ENCODE assay signal across 1 cellular context in genomic region chr5:168219515-168220410, GRCh38.
TF ChIP-seq lines count a peak whose summit lies in the region.

No MANE protein-coding gene starts in this region.

TF ChIP-seq in HepG2, 621 proteins besides CTCF, POLR2A, EP300 and RAD21 (continued from another document):
- TF ChIP-seq FOXP4 (CRISPR knock-in tag; IDR thresholded peaks at IDR 0.05) (peak; percentile 69), MAF1 (CRISPR knock-in tag; IDR thresholded peaks at IDR 0.05; ENCODE audit: borderline replicate concordance) (no peak), ZNF12 (CRISPR knock-in tag; IDR thresholded peaks at IDR 0.05) (no peak), GABPB1 (CRISPR knock-in tag; IDR thresholded peaks at IDR 0.05) (peak; percentile 73), TSC22D2 (CRISPR knock-in tag; IDR thresholded peaks at IDR 0.05; ENCODE audit: borderline replicate concordance) (no peak), ZNF124 (CRISPR knock-in tag; IDR thresholded peaks at IDR 0.05) (no peak), ZNF331 (CRISPR knock-in tag; IDR thresholded peaks at IDR 0.05) (0 out of 2 replicates have a peak, but pooled peaks have one; percentile 40), ZNF512B (CRISPR knock-in tag; IDR thresholded peaks at IDR 0.05; ENCODE audit: borderline replicate concordance) (no peak), ELF1 (CRISPR knock-in tag; IDR thresholded peaks at IDR 0.05) (peak; percentile 71), STAG1 (CRISPR knock-in tag; IDR thresholded peaks at IDR 0.05) (peak; percentile 85), FOXK1 (CRISPR knock-in tag; IDR thresholded peaks at IDR 0.05; ENCODE audit: borderline replicate concordance, low read depth) (peak; percentile 62; the same call in 1 of the 2 replicates), CCAR2 (optimal IDR thresholded peaks at IDR 0.05; ENCODE audit: low read depth, low read length) (no peak), GABPA (IDR thresholded peaks at IDR 0.05; ENCODE audit: low read depth, low read length) (no peak), GABPA (CRISPR knock-in tag; IDR thresholded peaks at IDR 0.05; ENCODE audit: low read depth) (peak; percentile 81), NFKB2 (CRISPR knock-in tag; IDR thresholded peaks at IDR 0.05; ENCODE audit: borderline replicate concordance) (no peak), ZNF766 (CRISPR knock-in tag; IDR thresholded peaks at IDR 0.05; ENCODE audit: borderline replicate concordance) (no peak), ETV5 (CRISPR knock-in tag; IDR thresholded peaks at IDR 0.05; ENCODE audit: borderline replicate concordance) (peak; percentile 38; the same call in 1 of the 2 replicates), JARID2 (CRISPR knock-in tag; IDR thresholded peaks at IDR 0.05; ENCODE audit: insufficient replicate concordance) (no peak), FOXA1 (IDR thresholded peaks at IDR 0.05) (no peak), FOXA1 (CRISPR knock-in tag; IDR thresholded peaks at IDR 0.05) (peak; percentile 21; the same call in 1 of the 2 replicates), YY1 (IDR thresholded peaks at IDR 0.05; ENCODE audit: insufficient read depth, insufficient replicate concordance, low read depth, low read length) (no peak), ELF3 (CRISPR knock-in tag; IDR thresholded peaks at IDR 0.05) (peak; percentile 82), HOXA5 (CRISPR knock-in tag; IDR thresholded peaks at IDR 0.05) (no peak), ZFX (CRISPR knock-in tag; IDR thresholded peaks at IDR 0.05; ENCODE audit: low read depth) (no peak), NFE2L1 (CRISPR knock-in tag; IDR thresholded peaks at IDR 0.05; ENCODE audit: borderline replicate concordance) (no peak), FOXA3 (CRISPR knock-in tag; IDR thresholded peaks at IDR 0.05) (peak; percentile 57), POLR2AphosphoS5 (IDR thresholded peaks at IDR 0.05; ENCODE audit: low read depth, low read length) (no peak), SUZ12 (IDR thresholded peaks at IDR 0.05; ENCODE audit: low read depth, low read length) (no peak), ZNF770 (CRISPR knock-in tag; IDR thresholded peaks at IDR 0.05) (no peak), ETS1 (CRISPR knock-in tag; IDR thresholded peaks at IDR 0.05) (no peak), BCL6 (CRISPR knock-in tag; IDR thresholded peaks at IDR 0.05) (no peak), SMC3 (IDR thresholded peaks at IDR 0.05; ENCODE audit: low read length) (peak; percentile 64), KDM4B (CRISPR knock-in tag; IDR thresholded peaks at IDR 0.05) (no peak)
- TF ChIP-seq, protein P1, sequence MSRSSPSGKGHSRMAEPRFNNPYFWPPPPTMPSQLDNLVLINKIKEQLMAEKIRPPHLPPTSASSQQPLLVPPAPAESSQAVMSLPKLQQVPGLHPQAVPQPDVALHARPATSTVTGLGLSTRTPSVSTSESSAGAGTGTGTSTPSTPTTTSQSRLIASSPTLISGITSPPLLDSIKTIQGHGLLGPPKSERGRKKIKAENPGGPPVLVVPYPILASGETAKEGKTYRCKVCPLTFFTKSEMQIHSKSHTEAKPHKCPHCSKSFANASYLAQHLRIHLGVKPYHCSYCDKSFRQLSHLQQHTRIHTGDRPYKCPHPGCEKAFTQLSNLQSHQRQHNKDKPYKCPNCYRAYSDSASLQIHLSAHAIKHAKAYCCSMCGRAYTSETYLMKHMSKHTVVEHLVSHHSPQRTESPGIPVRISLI (CRISPR knock-in tag; IDR thresholded peaks at IDR 0.05; ENCODE audit: borderline replicate concordance) = peak; percentile 20; the same call in 1 of the 2 replicates
- TF ChIP-seq, protein P2, sequence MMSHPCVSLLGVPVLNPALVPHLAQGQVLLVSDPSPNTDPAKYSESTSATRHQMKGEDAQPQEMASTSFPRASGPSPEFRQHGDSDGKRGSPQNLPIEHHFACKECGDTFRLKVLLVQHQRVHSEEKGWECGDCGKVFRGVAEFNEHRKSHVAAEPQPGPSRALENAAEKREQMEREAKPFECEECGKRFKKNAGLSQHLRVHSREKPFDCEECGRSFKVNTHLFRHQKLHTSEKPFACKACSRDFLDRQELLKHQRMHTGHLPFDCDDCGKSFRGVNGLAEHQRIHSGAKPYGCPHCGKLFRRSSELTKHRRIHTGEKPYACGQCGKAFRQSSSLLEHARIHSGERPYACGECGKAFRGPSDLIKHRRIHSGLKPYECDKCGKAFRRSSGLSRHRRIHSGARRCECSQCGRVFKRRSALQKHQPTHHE (CRISPR knock-in tag; IDR thresholded peaks at IDR 0.05; ENCODE audit: borderline replicate concordance) = no peak
- TF ChIP-seq, protein P3, sequence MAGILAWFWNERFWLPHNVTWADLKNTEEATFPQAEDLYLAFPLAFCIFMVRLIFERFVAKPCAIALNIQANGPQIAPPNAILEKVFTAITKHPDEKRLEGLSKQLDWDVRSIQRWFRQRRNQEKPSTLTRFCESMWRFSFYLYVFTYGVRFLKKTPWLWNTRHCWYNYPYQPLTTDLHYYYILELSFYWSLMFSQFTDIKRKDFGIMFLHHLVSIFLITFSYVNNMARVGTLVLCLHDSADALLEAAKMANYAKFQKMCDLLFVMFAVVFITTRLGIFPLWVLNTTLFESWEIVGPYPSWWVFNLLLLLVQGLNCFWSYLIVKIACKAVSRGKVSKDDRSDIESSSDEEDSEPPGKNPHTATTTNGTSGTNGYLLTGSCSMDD (CRISPR knock-in tag; IDR thresholded peaks at IDR 0.05) = no peak
